In the genomic region with DNA sequence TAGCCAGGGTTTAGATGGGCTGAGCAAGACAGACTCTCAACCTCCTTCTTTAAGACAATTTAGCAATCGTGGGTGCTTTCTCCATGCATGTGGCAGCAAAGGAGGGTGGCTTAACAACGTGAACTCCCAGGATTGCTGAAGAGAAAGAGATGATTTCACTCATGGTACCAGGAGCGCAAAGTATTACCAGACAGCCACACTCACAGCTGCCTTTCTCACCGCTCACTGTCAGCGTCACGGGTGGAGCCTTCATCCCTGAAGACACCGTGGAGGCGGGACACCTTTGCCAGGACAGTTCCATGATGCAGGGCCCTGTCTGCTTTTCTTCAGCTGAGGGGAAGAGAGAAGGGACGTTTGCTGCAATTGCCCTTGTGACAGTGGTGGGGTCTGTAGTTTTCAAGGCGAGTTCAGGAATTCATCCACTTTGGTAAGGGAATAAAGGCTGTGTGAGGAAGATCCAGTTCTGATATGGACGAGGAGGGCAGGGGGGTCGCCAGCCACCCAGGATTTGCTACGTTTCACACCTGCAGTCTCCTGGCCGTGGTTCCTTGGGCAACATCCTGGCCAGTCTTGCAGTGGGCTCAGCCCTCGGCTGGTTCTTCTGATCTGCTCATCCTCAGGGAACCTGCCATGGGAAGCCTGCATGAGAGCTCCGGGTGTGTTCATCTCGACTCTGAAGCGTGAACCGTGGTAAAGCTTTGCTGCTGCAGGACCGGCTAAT, we compare ENCODE assay signal across 27 cellular contexts.
DNase-seq lines count a peak whose midpoint lies in the region; ATAC-seq and TF ChIP-seq lines count a peak whose summit lies in the region.
"Had no signal": no experiment of that assay in that cellular context is flagged by ENCODE, and none has a peak within 500 bp of the region (broad histone marks: within the 10 kb centered on the region; RNA-seq: fewer than 3 reads in every experiment).

No MANE protein-coding gene starts in this region.

- ATAC-seq in activated CD8-positive, alpha-beta T cell treated with anti-CD3 and anti-CD28 coated beads for 36 hours = no peak
- no peak for ATAC-seq in HG02981 (IDR thresholded peaks at IDR 0.05; ENCODE audit: unreplicated experiment)

- CTCF ChIA-PET in CD8-positive, alpha-beta memory T cell (lab: Charles Lee) = no interaction called here
- CTCF ChIA-PET in activated CD8-positive, alpha-beta T cell treated with anti-CD3 and anti-CD28 coated beads for 36 hours (lab: Charles Lee) = no interaction called here

- H4K8ac ChIP-seq in mesendoderm (ENCODE audit: low read depth, low read length) = no peak overlapping the region

- H3K23ac ChIP-seq in mesendoderm (ENCODE audit: low read length) = no peak overlapping the region

- H3K4ac ChIP-seq in mesendoderm (ENCODE audit: low read depth, low read length) = no peak overlapping the region

- H3K27ac ChIP-seq in BLaER1 = peak overlapping the region; percentile 90
- no peak overlapping the region for H3K27ac ChIP-seq in CD8-positive, alpha-beta memory T cell (ENCODE audit: low read depth, low read length)
- no peak overlapping the region for H3K27ac ChIP-seq in mesendoderm (ENCODE audit: low read depth, low read length)
- H3K27ac ChIP-seq: breast epithelium, C4-2B, dorsolateral prefrontal cortex, epithelial cell of prostate, heart left ventricle, neutrophil, psoas muscle, testis, vagina, WERI-Rb-1 had no signal

- H3K27me3 Mint-ChIP-seq in CD8-positive, alpha-beta memory T cell = no peaks in the 10 kb centered on the region
- H3K27me3 Mint-ChIP-seq in activated CD8-positive, alpha-beta T cell treated with anti-CD3 and anti-CD28 coated beads for 36 hours = peaks cover 4% of the 10 kb centered on the region

- H4K20me1 ChIP-seq in BLaER1 = no peaks in the 10 kb centered on the region

- peaks cover 37% of the 10 kb centered on the region for H3K9me3 ChIP-seq in BLaER1
- H3K9me3 ChIP-seq in CD8-positive, alpha-beta memory T cell (ENCODE audit: low read length) = no peaks in the 10 kb centered on the region
- H3K9me3 ChIP-seq: neutrophil, testis, vagina had no signal

- intact Hi-C loops in activated CD8-positive, alpha-beta T cell treated with anti-CD3 and anti-CD28 coated beads for 36 hours (cut with micrococcal nuclease) = no loop called here

- peaks cover 52 to 62% (median 55%) of the 10 kb centered on the region in 3 donors for H3K4me1 Mint-ChIP-seq in CD8-positive, alpha-beta memory T cell
- H3K4me1 Mint-ChIP-seq in activated CD8-positive, alpha-beta T cell treated with anti-CD3 and anti-CD28 coated beads for 36 hours (ENCODE audit: low read depth) = peaks cover 36% of the 10 kb centered on the region

- H3K79me1 ChIP-seq in mesendoderm (ENCODE audit: low read length) = no peaks in the 10 kb centered on the region

- H3K4me3 ChIP-seq in BLaER1 = no peak overlapping the region
- no peak overlapping the region for H3K4me3 ChIP-seq in CD8-positive, alpha-beta memory T cell (ENCODE audit: low read length)
- H3K4me3 ChIP-seq in mesendoderm (ENCODE audit: low read length) = no peak overlapping the region
- H3K4me3 ChIP-seq: breast epithelium, dorsolateral prefrontal cortex, heart left ventricle, psoas muscle, testis, vagina had no signal

- peak overlapping the region; percentile 76 for H3K4me2 ChIP-seq in BLaER1
- no peak overlapping the region for H3K4me2 ChIP-seq in mesendoderm (ENCODE audit: low read length)

- H3K18ac ChIP-seq in mesendoderm (ENCODE audit: low read length) = no peak overlapping the region

- no peak overlapping the region for H2BK15ac ChIP-seq in mesendoderm (replicated peaks; ENCODE audit: low read depth)

- no peak for TF ChIP-seq CTCF in activated CD8-positive, alpha-beta T cell treated with anti-CD3 and anti-CD28 coated beads for 36 hours (IDR thresholded peaks at IDR 0.05)

- H2BK120ac ChIP-seq in mesendoderm (ENCODE audit: low read depth, low read length) = no peak overlapping the region

- H3K56ac ChIP-seq in mesendoderm (ENCODE audit: low read length) = peak overlapping the region; percentile 56

- no peaks in the 10 kb centered on the region for H3K27me3 ChIP-seq in BLaER1
- no peaks in the 10 kb centered on the region for H3K27me3 ChIP-seq in CD8-positive, alpha-beta memory T cell (ENCODE audit: insufficient read depth, low read length, poor library complexity, severe bottlenecking)
- H3K27me3 ChIP-seq in mesendoderm (ENCODE audit: insufficient read depth, low read length, poor library complexity) = no peaks in the 10 kb centered on the region
- H3K27me3 ChIP-seq: breast epithelium, dorsolateral prefrontal cortex, neutrophil, testis, vagina had no signal

- no peak overlapping the region for H4K5ac ChIP-seq in mesendoderm (ENCODE audit: low read length)

- DNase-seq in CD8-positive, alpha-beta memory T cell = no peak
- DNase-seq in activated CD8-positive, alpha-beta T cell treated with anti-CD3 and anti-CD28 coated beads for 36 hours = no peak
- DNase-seq in mesendoderm = no peak
- DNase-seq in DMS 273 treated with DMSO at 0.1 percent for 48 hours (lab: John Stamatoyannopoulos, UW) = no peak
- no peak for DNase-seq in dedifferentiated amniotic fluid mesenchymal stem cell (ENCODE audit: extremely low spot score)
- no peak for DNase-seq in NOMO-1 treated with dmso at 0.1 percent for 144 hours (lab: John Stamatoyannopoulos, UW; ENCODE audit: unreplicated experiment)
- DNase-seq: activated CD4-positive, alpha-beta T cell treated with anti-CD3 and anti-CD28 coated beads, Interleukin-2, amount 50 U/mL, for 1 hour; activated gamma-delta T cell treated with Interleukin-2 at 50 U/mL for 16 hours; activated T-cell treated with anti-CD3 and anti-CD28 coated beads for 4 hours; NCI-H1436 treated with DMSO at 0.1 percent for 48 hours; NCI-H69; SHP77; stimulated activated naive CD4-positive, alpha-beta T cell; testis; WERI-Rb-1 had no signal

- H3K36me3 ChIP-seq in BLaER1 (peaks cover 31% of the 10 kb centered on the region), mesendoderm (ENCODE audit: control insufficient read depth, insufficient read depth, low read length) (no peaks in the 10 kb centered on the region)
- no peaks in the 10 kb centered on the region for H3K36me3 ChIP-seq in CD8-positive, alpha-beta memory T cell (ENCODE audit: insufficient read depth, low read length)
- H3K36me3 ChIP-seq: breast epithelium, heart left ventricle, left lung, neutrophil, vagina had no signal

- no peaks in the 10 kb centered on the region for H3K79me2 ChIP-seq in mesendoderm (ENCODE audit: control insufficient read depth, insufficient read depth, low read length)

- H3K9me3 Mint-ChIP-seq in CD8-positive, alpha-beta memory T cell = peaks cover 0 to 24% (median 14%) of the 10 kb centered on the region in 5 donors
- H3K9me3 Mint-ChIP-seq in activated CD8-positive, alpha-beta T cell treated with anti-CD3 and anti-CD28 coated beads for 36 hours = no peaks in the 10 kb centered on the region

- H3K4me1 ChIP-seq in BLaER1 (peaks cover 76% of the 10 kb centered on the region), mesendoderm (ENCODE audit: control insufficient read depth, low read depth, low read length) (no peaks in the 10 kb centered on the region)
- H3K4me1 ChIP-seq in CD8-positive, alpha-beta memory T cell (ENCODE audit: insufficient read depth, low read length) = peaks cover 53% of the 10 kb centered on the region
- H3K4me1 ChIP-seq: breast epithelium, psoas muscle had no signal

- peaks cover 0 to 15% (median 0%) of the 10 kb centered on the region in 3 donors for H3K36me3 Mint-ChIP-seq in CD8-positive, alpha-beta memory T cell
- H3K36me3 Mint-ChIP-seq in activated CD8-positive, alpha-beta T cell treated with anti-CD3 and anti-CD28 coated beads for 36 hours (ENCODE audit: low read depth) = no peaks in the 10 kb centered on the region
- H3K36me3 Mint-ChIP-seq: IgD-negative memory B cell had no signal

- peak overlapping the region; percentile 21 to 98 (median 94) for H3K27ac Mint-ChIP-seq in CD8-positive, alpha-beta memory T cell
- H3K27ac Mint-ChIP-seq in activated CD8-positive, alpha-beta T cell treated with anti-CD3 and anti-CD28 coated beads for 36 hours = peak overlapping the region; percentile 52

- no peak overlapping the region for H2BK5ac ChIP-seq in mesendoderm (ENCODE audit: low read length)

- H3K9ac ChIP-seq in BLaER1 = no peak overlapping the region
- no peak overlapping the region for H3K9ac ChIP-seq in mesendoderm (ENCODE audit: low read length)

- H3K4me3 Mint-ChIP-seq in CD8-positive, alpha-beta memory T cell = peak overlapping the region in 2 of 7 donors; percentile 38 to 68
- H3K4me3 Mint-ChIP-seq in activated CD8-positive, alpha-beta T cell treated with anti-CD3 and anti-CD28 coated beads for 36 hours = no peak overlapping the region

- POLR2A ChIA-PET in CD8-positive, alpha-beta memory T cell (lab: Charles Lee) = no interaction called here
- POLR2A ChIA-PET in activated CD8-positive, alpha-beta T cell treated with anti-CD3 and anti-CD28 coated beads for 36 hours (lab: Charles Lee) = interaction anchor here (0.7 kb wide), 1 partner anchor 174 kb away, joined by 3 read pairs; no protein-coding TSS in a partner anchor

- H2AK5ac ChIP-seq in mesendoderm (ENCODE audit: low read length) = no peak overlapping the region

- WGBS in mesendoderm (ENCODE audit: extremely low coverage, insufficient coverage, low lambda C conversion rate) = no CpG with 5 or more reads among the region's 20 CpGs
